In the genomic region with DNA sequence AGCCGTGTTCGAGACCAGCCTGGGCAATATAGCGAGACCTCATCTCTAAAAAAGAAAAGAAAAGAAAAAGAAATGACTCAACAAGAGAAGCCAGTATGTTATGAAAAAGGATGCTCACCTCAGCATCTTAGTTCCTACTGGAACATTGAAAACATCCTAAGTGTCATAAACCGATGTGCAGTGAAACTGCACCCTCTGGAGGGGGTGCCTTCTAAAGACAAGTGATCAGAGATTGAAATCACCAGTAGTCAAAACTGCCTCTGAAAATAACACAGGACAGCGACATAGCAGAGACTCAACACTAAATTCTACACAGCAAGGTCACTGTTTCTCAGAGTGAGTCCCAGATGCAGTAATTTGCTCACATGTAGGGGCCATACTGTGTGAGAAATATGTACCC, we compare ENCODE assay signal across 10 cellular contexts. TPM values are rescaled to one million over a fixed set of nuclear protein-coding genes. Genes with fewer than 3 reads are reported as not detected.
DNase-seq lines count a peak whose midpoint lies in the region; ATAC-seq and TF ChIP-seq lines count a peak whose summit lies in the region.
"Had no signal": no experiment of that assay in that cellular context is flagged by ENCODE, and none has a peak within 500 bp of the region (broad histone marks: within the 10 kb centered on the region; RNA-seq: fewer than 3 reads in every experiment).

No MANE protein-coding gene starts in this region.

- H3K4me3 Mint-ChIP-seq in chondrocyte (ENCODE audit: unreplicated experiment) (no peak overlapping the region), osteocyte (ENCODE audit: unreplicated experiment) (no peak overlapping the region)
- H3K4me3 Mint-ChIP-seq: naive thymus-derived CD4-positive, alpha-beta T cell had no signal

- H3K36me3 ChIP-seq in psoas muscle (ENCODE audit: insufficient read depth in 1 of 2, low read depth in 1 of 2) = no peaks in the 10 kb centered on the region
- H3K36me3 ChIP-seq: gastroesophageal sphincter had no signal

- H3K9me3 Mint-ChIP-seq in chondrocyte (ENCODE audit: low read depth) = no peaks in the 10 kb centered on the region
- no peaks in the 10 kb centered on the region for H3K9me3 Mint-ChIP-seq in osteocyte (ENCODE audit: unreplicated experiment)
- H3K9me3 Mint-ChIP-seq: naive thymus-derived CD4-positive, alpha-beta T cell had no signal

- TF ChIP-seq CTCF in chondrocyte (IDR thresholded peaks at IDR 0.05) (peak; percentile 70), osteocyte (IDR thresholded peaks at IDR 0.05) (peak; percentile 62), psoas muscle (IDR thresholded peaks at IDR 0.05) (no peak)

- WGBS in psoas muscle, 3 donors = 55 to 70% (median 69%) methylated on average over 5 of the region's 5 CpGs

- no peaks in the 10 kb centered on the region for H3K9me3 ChIP-seq in psoas muscle
- H3K9me3 ChIP-seq: gastroesophageal sphincter had no signal

- H3K4me3 ChIP-seq in psoas muscle = no peak overlapping the region
- H3K4me3 ChIP-seq: gastroesophageal sphincter had no signal

- H3K4me1 ChIP-seq in psoas muscle = no peaks in the 10 kb centered on the region
- H3K4me1 ChIP-seq: gastroesophageal sphincter had no signal

- H3K27ac Mint-ChIP-seq in chondrocyte (ENCODE audit: unreplicated experiment) (no peak overlapping the region), osteocyte (ENCODE audit: unreplicated experiment) (no peak overlapping the region)
- H3K27ac Mint-ChIP-seq: naive thymus-derived CD4-positive, alpha-beta T cell had no signal

- H3K27me3 ChIP-seq in psoas muscle (ENCODE audit: insufficient read depth in 3 of 3, low read length in 2 of 3) = peaks cover 0 to 44% (median 0%) of the 10 kb centered on the region in 3 donors
- H3K27me3 ChIP-seq: gastroesophageal sphincter had no signal

- intact Hi-C loops in psoas muscle (cut with DNase I) = no loop called here

- DNase-seq in NCI-H146 (lab: John Stamatoyannopoulos, UW) (peak; percentile 3), NCI-H146 treated with DMSO at 0.1 percent for 48 hours (lab: John Stamatoyannopoulos, UW; ENCODE audit: unreplicated experiment) (no peak), NCI-H1694 (lab: John Stamatoyannopoulos, UW) (peak; percentile 21), chondrocyte (ENCODE audit: low spot score) (no peak), osteocyte (ENCODE audit: extremely low spot score, unreplicated experiment) (no peak), psoas muscle (no peak)
- no peak for DNase-seq in stimulated activated naive CD4-positive, alpha-beta T cell (lab: John Stamatoyannopoulos, UW)
- DNase-seq: naive thymus-derived CD4-positive, alpha-beta T cell had no signal

- peaks cover 8% of the 10 kb centered on the region for H3K4me1 Mint-ChIP-seq in chondrocyte (ENCODE audit: low read depth)
- H3K4me1 Mint-ChIP-seq in osteocyte (ENCODE audit: unreplicated experiment) = peaks cover 15% of the 10 kb centered on the region
- H3K4me1 Mint-ChIP-seq: naive thymus-derived CD4-positive, alpha-beta T cell had no signal

- H3K27ac ChIP-seq in psoas muscle = no peak overlapping the region
- H3K27ac ChIP-seq: gastroesophageal sphincter had no signal

- ATAC-seq in GM21423 (IDR thresholded peaks at IDR 0.05; ENCODE audit: unreplicated experiment) (no peak), psoas muscle (no peak)
- ATAC-seq: gastroesophageal sphincter; naive thymus-derived CD4-positive, alpha-beta T cell had no signal

- no peaks in the 10 kb centered on the region for H3K36me3 Mint-ChIP-seq in chondrocyte (ENCODE audit: low read depth)
- no peaks in the 10 kb centered on the region for H3K36me3 Mint-ChIP-seq in osteocyte (ENCODE audit: unreplicated experiment)
- H3K36me3 Mint-ChIP-seq: naive thymus-derived CD4-positive, alpha-beta T cell had no signal

- H3K27me3 Mint-ChIP-seq in chondrocyte (ENCODE audit: low read depth) (no peaks in the 10 kb centered on the region), osteocyte (ENCODE audit: unreplicated experiment) (no peaks in the 10 kb centered on the region)

RNA-seq across cellular contexts. Expression of gene ATP6AP2, which starts 28.0 kb away (rescaled TPM):
- total RNA-seq in chondrocyte (149 to 165 TPM (median 163 TPM) in 3 replicates), osteocyte (154 and 162 TPM in 2 replicates), psoas muscle (10 to 100 TPM; 22.6 to 25.8 (median 24.4) TPM)
- polyA plus RNA-seq in psoas muscle = 10 to 100 TPM; 17.5 to 29.2 (median 27.5) TPM

Comparison
In these comparisons a context has a peak if more than half of its experiments do, and no peak if none do; other contexts are left out.
1. DNase-seq: peak in NCI-H146 (single experiment) and NCI-H1694 (single experiment); none in NCI-H146 treated with DMSO at 0.1 percent for 48 hours (single experiment), chondrocyte (single experiment), osteocyte (single experiment), psoas muscle (0 of 2) and stimulated activated naive CD4-positive, alpha-beta T cell (0 of 6).